29 cellular contexts compared by ENCODE assay signal in genomic region chr1:64499011-64499410, GRCh38.
"Had no signal": no experiment of that assay in that cellular context is flagged by ENCODE, and none has a peak within 500 bp of the region (broad histone marks: within the 10 kb centered on the region; RNA-seq: fewer than 3 reads in every experiment).

No MANE protein-coding gene starts in this region.

- ATAC-seq: activated CD4-positive, CD25-positive, alpha-beta regulatory T cell treated with anti-CD3 and anti-CD28 coated beads, Interleukin-2, amount 50 U/mL, for 24 hours; activated naive CD4-positive, alpha-beta T cell treated with anti-CD3 and anti-CD28 coated beads, Interleukin-2, amount 50 U/mL, for 72 hours; activated T-cell treated with anti-CD3 and anti-CD28 coated beads, Interleukin-2, amount 50 U/mL, for 72 hours; T-helper 17 cell had no signal

- H3K9me3 Mint-ChIP-seq: activated B cell treated with CpG ODN at 0.5 μM for 24 hours; activated CD4-positive, alpha-beta memory T cell treated with anti-CD3 and anti-CD28 coated beads, Interleukin-2, amount 10 ng/mL, durations not matched to agents 7 days and 5 days; activated naive CD4-positive, alpha-beta T cell treated with anti-CD3 and anti-CD28 coated beads, Interleukin-2, amount 10 ng/mL, durations not matched to agents 7 days and 5 days; activated naive CD4-positive, alpha-beta T cell treated with anti-CD3 and anti-CD28 coated beads, Interleukin-2, amount 50 U/mL, for 72 hours; activated naive CD8-positive, alpha-beta T cell treated with anti-CD3 and anti-CD28 coated beads, Interleukin-2, amount 10 ng/mL, durations not matched to agents 7 days and 5 days; activated T-cell treated with anti-CD3 and anti-CD28 coated beads, Interleukin-2, amount 50 U/mL, for 24 hours; activated T-cell treated with anti-CD3 and anti-CD28 coated beads, Interleukin-2, amount 50 U/mL, for 72 hours; T-helper 2 cell treated with Interferon-gamma antibody and Interleukin-4, amounts not matched to agents 5 μg/mL and 100 μg/mL, for 36 hours had no signal

- DNase-seq: activated B cell treated with CpG ODN at 0.5 μM for 24 hours; activated CD4-positive, alpha-beta memory T cell treated with anti-CD3 and anti-CD28 coated beads, Interleukin-2, amount 10 ng/mL, durations not matched to agents 7 days and 5 days; activated CD4-positive, alpha-beta T cell treated with anti-CD3 and anti-CD28 coated beads for 48 hours; activated CD4-positive, alpha-beta T cell treated with anti-CD3 and anti-CD28 coated beads, Interleukin-2, amount 50 U/mL, for 4 hours; activated CD8-positive, alpha-beta memory T cell treated with anti-CD3 and anti-CD28 coated beads, Interleukin-2, amount 50 U/mL, for 48 hours; activated gamma-delta T cell; activated naive CD4-positive, alpha-beta T cell; activated naive CD4-positive, alpha-beta T cell treated with anti-CD3 and anti-CD28 coated beads, Interleukin-2, amount 10 ng/mL, durations not matched to agents 7 days and 5 days; activated naive CD8-positive, alpha-beta T cell treated with anti-CD3 and anti-CD28 coated beads, Interleukin-2, amount 10 ng/mL, durations not matched to agents 7 days and 5 days; activated T-cell treated with anti-CD3 and anti-CD28 coated beads for 4 hours; activated T-cell treated with anti-CD3 and anti-CD28 coated beads, Interleukin-2, amount 50 U/mL, for 24 hours; activated T-cell treated with anti-CD3 and anti-CD28 coated beads, Interleukin-2, amount 50 U/mL, for 72 hours; caudate nucleus; cortex of kidney; effector CD8-positive, alpha-beta T cell; foreskin fibroblast; head of caudate nucleus; T-helper 1 cell; T-helper 17 cell; T1000; WERI-Rb-1 had no signal

- H3K27ac ChIP-seq: epithelial cell of prostate, WERI-Rb-1 had no signal

- H3K27ac Mint-ChIP-seq: activated B cell treated with CpG ODN at 0.5 μM for 24 hours; activated CD4-positive, alpha-beta memory T cell treated with anti-CD3 and anti-CD28 coated beads, Interleukin-2, amount 10 ng/mL, durations not matched to agents 7 days and 5 days; activated naive CD4-positive, alpha-beta T cell treated with anti-CD3 and anti-CD28 coated beads, Interleukin-2, amount 10 ng/mL, durations not matched to agents 7 days and 5 days; activated naive CD4-positive, alpha-beta T cell treated with anti-CD3 and anti-CD28 coated beads, Interleukin-2, amount 50 U/mL, for 72 hours; activated naive CD8-positive, alpha-beta T cell treated with anti-CD3 and anti-CD28 coated beads, Interleukin-2, amount 10 ng/mL, durations not matched to agents 7 days and 5 days; activated T-cell treated with anti-CD3 and anti-CD28 coated beads, Interleukin-2, amount 50 U/mL, for 24 hours; activated T-cell treated with anti-CD3 and anti-CD28 coated beads, Interleukin-2, amount 50 U/mL, for 72 hours; T-helper 17 cell; T-helper 2 cell treated with Interferon-gamma antibody and Interleukin-4, amounts not matched to agents 5 μg/mL and 100 μg/mL, for 36 hours had no signal

- H3K27me3 Mint-ChIP-seq: activated naive CD8-positive, alpha-beta T cell treated with anti-CD3 and anti-CD28 coated beads, Interleukin-2, amount 10 ng/mL, durations not matched to agents 7 days and 5 days had no signal

- H3K36me3 Mint-ChIP-seq: activated naive CD4-positive, alpha-beta T cell treated with anti-CD3 and anti-CD28 coated beads, Interleukin-2, amount 10 ng/mL, durations not matched to agents 7 days and 5 days; activated naive CD4-positive, alpha-beta T cell treated with anti-CD3 and anti-CD28 coated beads, Interleukin-2, amount 50 U/mL, for 72 hours; activated naive CD8-positive, alpha-beta T cell treated with anti-CD3 and anti-CD28 coated beads, Interleukin-2, amount 10 ng/mL, durations not matched to agents 7 days and 5 days had no signal

- H3K36me3 ChIP-seq: WERI-Rb-1 had no signal

- H3K4me1 Mint-ChIP-seq: activated B cell treated with CpG ODN at 0.5 μM for 24 hours; activated CD4-positive, alpha-beta memory T cell treated with anti-CD3 and anti-CD28 coated beads, Interleukin-2, amount 10 ng/mL, durations not matched to agents 7 days and 5 days; T-helper 17 cell had no signal

- FAIRE-seq: colon, endometrium, endothelial cell of umbilical vein, frontal cortex had no signal

- H3K4me3 Mint-ChIP-seq: activated B cell treated with CpG ODN at 0.5 μM for 24 hours; activated CD4-positive, alpha-beta memory T cell treated with anti-CD3 and anti-CD28 coated beads, Interleukin-2, amount 10 ng/mL, durations not matched to agents 7 days and 5 days; activated naive CD4-positive, alpha-beta T cell treated with anti-CD3 and anti-CD28 coated beads, Interleukin-2, amount 10 ng/mL, durations not matched to agents 7 days and 5 days; activated naive CD8-positive, alpha-beta T cell treated with anti-CD3 and anti-CD28 coated beads, Interleukin-2, amount 10 ng/mL, durations not matched to agents 7 days and 5 days; activated T-cell treated with anti-CD3 and anti-CD28 coated beads, Interleukin-2, amount 50 U/mL, for 24 hours; activated T-cell treated with anti-CD3 and anti-CD28 coated beads, Interleukin-2, amount 50 U/mL, for 72 hours; T-helper 17 cell; T-helper 2 cell treated with Interferon-gamma antibody and Interleukin-4, amounts not matched to agents 5 μg/mL and 100 μg/mL, for 36 hours had no signal
